Comparison of ENCODE assay signal across 18 cellular contexts in genomic region chr10:21895932-21896331, GRCh38.
DNase-seq lines count a peak whose midpoint lies in the region; ATAC-seq, FAIRE-seq and TF ChIP-seq lines count a peak whose summit lies in the region.
"Had no signal": no experiment of that assay in that cellular context is flagged by ENCODE, and none has a peak within 500 bp of the region (broad histone marks: within the 10 kb centered on the region; RNA-seq: fewer than 3 reads in every experiment).

No MANE protein-coding gene starts in this region.

- peak; percentile 43 for ATAC-seq in GM18498 (IDR thresholded peaks at IDR 0.05; ENCODE audit: unreplicated experiment)
- ATAC-seq in HG02852 (IDR thresholded peaks at IDR 0.05; ENCODE audit: unreplicated experiment): peak; percentile 28

- H2AK5ac ChIP-seq in mesenchymal stem cell (ENCODE audit: low read length, severe bottlenecking): no peak overlapping the region

- no peak overlapping the region for H2BK12ac ChIP-seq in mesenchymal stem cell (ENCODE audit: low read length in 2 of 2)

- H4K8ac ChIP-seq in mesenchymal stem cell (ENCODE audit: low read length): no peak overlapping the region

- peaks cover 5% of the 10 kb centered on the region for H3K79me1 ChIP-seq in mesenchymal stem cell (replicated peaks; ENCODE audit: low read length, poor library complexity, severe bottlenecking)

- H3K4me3 ChIP-seq in epithelial cell of esophagus (ENCODE audit: low read length) (no peak overlapping the region), mesenchymal stem cell (ENCODE audit: insufficient read depth in 1 of 2, low read depth in 1 of 2, low read length in 2 of 2) (no peak overlapping the region)
- H3K4me3 ChIP-seq: BLaER1, GM23248 had no signal

- no peaks in the 10 kb centered on the region for H3K27me3 ChIP-seq in mesenchymal stem cell (ENCODE audit: control insufficient read depth in 1 of 2, insufficient read depth in 1 of 2, low read length in 2 of 2)
- H3K27me3 ChIP-seq: BLaER1 had no signal

- H3K14ac ChIP-seq in mesenchymal stem cell (ENCODE audit: low read length in 2 of 2): no peak overlapping the region

- H3K9me3 ChIP-seq in mesenchymal stem cell (ENCODE audit: control insufficient read depth, low read length): peaks cover 46% of the 10 kb centered on the region

- no peak overlapping the region for H3K9ac ChIP-seq in mesenchymal stem cell (ENCODE audit: low read length)
- H3K9ac ChIP-seq: BLaER1, GM23248 had no signal

- H3K4me2 ChIP-seq in mesenchymal stem cell (ENCODE audit: low read length, poor library complexity, severe bottlenecking): no peak overlapping the region
- H3K4me2 ChIP-seq: BLaER1 had no signal

- H3K36me3 ChIP-seq in mesenchymal stem cell (ENCODE audit: control insufficient read depth in 1 of 2, insufficient read depth in 2 of 2, low read depth in 1 of 2, low read length in 2 of 2): peaks cover 11 to 13% of the 10 kb centered on the region in 2 experiments

- no peak overlapping the region for H2AFZ ChIP-seq in mesenchymal stem cell (ENCODE audit: low read depth, low read length)
- H2AFZ ChIP-seq: GM23248 had no signal

- peak; percentile 4 for DNase-seq in epithelial cell of esophagus (ENCODE audit: low read depth)
- no peak for DNase-seq in urothelium cell line (ENCODE audit: low spot score)
- no peak for DNase-seq in A172 (ENCODE audit: low spot score)
- DNase-seq in NCI-H2029 treated with DMSO at 0.1 percent for 48 hours (lab: John Stamatoyannopoulos, UW): no peak
- DNase-seq in mesenchymal stem cell: no peak
- DNase-seq: AML-193; Caco-2; CD8-positive, alpha-beta memory T cell; DND-41; GDM1; GM23248; H7; Kasumi-1; KBM-7 had no signal

- FAIRE-seq in urothelium cell line (lab: Jason Lieb, UNC): peak; percentile 13
- FAIRE-seq: GM19239 had no signal

- no peak overlapping the region for H3K4ac ChIP-seq in mesenchymal stem cell (ENCODE audit: low read depth in 1 of 2, low read length in 2 of 2)

- H3K4me1 ChIP-seq in mesenchymal stem cell (ENCODE audit: control insufficient read depth, insufficient read depth, low read depth, low read length): no peaks in the 10 kb centered on the region
- H3K4me1 ChIP-seq: BLaER1, Caco-2 had no signal

- H3K23ac ChIP-seq in mesenchymal stem cell (ENCODE audit: low read length in 2 of 2): no peak overlapping the region

- no peak for TF ChIP-seq CTCF in epithelial cell of esophagus (IDR thresholded peaks at IDR 0.05; ENCODE audit: insufficient read depth, low read depth, low read length, missing control alignments)

- H4K91ac ChIP-seq in mesenchymal stem cell (ENCODE audit: low read length): no peak overlapping the region

- H2BK5ac ChIP-seq in mesenchymal stem cell (ENCODE audit: low read depth, low read length, poor library complexity, severe bottlenecking): no peak overlapping the region

- H3K18ac ChIP-seq in mesenchymal stem cell (ENCODE audit: low read depth in 1 of 2, low read length in 2 of 2): no peak overlapping the region

- whole genome bisulfite sequencing in mesenchymal stem cell: 84% methylated on average over 1 of the region's 1 CpG

- H2BK15ac ChIP-seq in mesenchymal stem cell (ENCODE audit: low read depth, poor library complexity, severe bottlenecking): no peak overlapping the region

- no peak overlapping the region for H2BK120ac ChIP-seq in mesenchymal stem cell (ENCODE audit: low read depth, low read length)

- H3K27ac ChIP-seq in mesenchymal stem cell (ENCODE audit: low read length, poor library complexity, severe bottlenecking): no peak overlapping the region
- H3K27ac ChIP-seq: BLaER1, GM23248 had no signal
